ENCODE assay signal across 9 cellular contexts in the genomic region with DNA sequence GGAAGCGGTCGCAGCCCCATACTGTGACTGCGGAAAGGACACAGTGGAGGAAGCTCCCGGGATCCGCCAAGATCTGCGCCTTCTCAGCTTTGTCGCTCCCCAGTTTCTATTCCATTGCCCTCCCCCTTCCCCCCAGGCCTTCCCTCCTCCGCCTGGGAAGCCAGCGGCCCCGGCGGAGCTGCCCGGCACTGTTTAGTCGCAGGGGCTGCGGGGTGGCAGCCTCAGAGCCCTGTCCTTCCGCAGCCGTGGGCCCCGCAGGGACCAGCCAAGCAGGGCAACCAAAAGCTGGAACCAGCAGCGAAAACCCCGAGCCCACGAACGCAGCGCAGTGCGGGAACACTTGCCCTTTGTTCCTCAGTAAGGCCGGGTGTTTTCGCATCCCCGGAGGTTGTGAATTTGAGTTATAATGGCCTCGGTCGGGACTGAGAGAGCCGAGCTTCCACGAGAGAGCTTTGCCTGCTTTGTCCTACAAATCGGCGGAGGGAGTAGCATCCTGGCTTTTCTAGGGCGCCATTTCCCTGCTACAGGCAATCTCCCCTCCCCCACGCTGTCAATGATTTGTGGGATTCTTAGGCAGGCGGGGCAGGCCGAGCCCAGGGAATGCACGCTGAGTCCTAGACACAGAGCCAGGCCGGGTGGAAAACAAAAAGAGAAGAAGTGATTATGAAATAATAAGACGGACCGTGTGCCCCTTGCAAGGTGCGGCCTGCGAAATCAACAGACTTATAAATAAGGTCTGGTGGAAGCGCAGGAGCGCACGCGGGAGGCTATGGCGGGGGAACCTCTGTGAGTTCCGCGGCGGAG. TPM values are rescaled to one million over a fixed set of nuclear protein-coding genes. Genes with fewer than 3 reads are reported as not detected.
DNase-seq lines count a peak whose midpoint lies in the region; ATAC-seq, FAIRE-seq and TF ChIP-seq lines count a peak whose summit lies in the region.
"Had no signal": no experiment of that assay in that cellular context is flagged by ENCODE, and none has a peak within 500 bp of the region (broad histone marks: within the 10 kb centered on the region; RNA-seq: fewer than 3 reads in every experiment).

No MANE protein-coding gene starts in this region.

- H3K4me2 ChIP-seq in BLaER1 = no peak overlapping the region

- H3K4me3 ChIP-seq in BLaER1 = 0 out of 2 replicates have a peak overlapping the region, but pooled peaks have one; percentile 1
- H3K4me3 ChIP-seq in fibroblast of pulmonary artery (replicated peaks; ENCODE audit: low read depth, low read length) = peak overlapping the region; percentile 55

- no peak for FAIRE-seq in GM12891 (lab: Jason Lieb, UNC)

- peaks cover 86% of the 10 kb centered on the region for H3K27me3 ChIP-seq in BLaER1

- H3K27ac ChIP-seq in BLaER1 = no peak overlapping the region
- H3K27ac ChIP-seq: neutrophil had no signal

- peak in 1 of 4 experiments; percentile 10 for ATAC-seq in T-cell (replicated peaks in 1 of 4)
- ATAC-seq in naive B cell (ENCODE audit: low read depth in 2 of 2) = no peak
- ATAC-seq in GM21360 (IDR thresholded peaks at IDR 0.05; ENCODE audit: unreplicated experiment) = no peak

- H3K36me3 Mint-ChIP-seq in T-cell (no peaks in the 10 kb centered on the region), naive B cell (peaks cover 0 to 8% of the 10 kb centered on the region in 2 donors)

- H3K27ac Mint-ChIP-seq in T-cell (no peak overlapping the region), naive B cell (no peak overlapping the region)

- CTCF ChIA-PET in T-cell (lab: Charles Lee) = interaction anchor here in 1 of 2 donors (0.5 kb wide), 1 partner anchor 74 kb away, joined by 3 read pairs; a partner anchor contains a TSS

- peak overlapping the region; percentile 36 to 77 (median 47) for H3K4me3 Mint-ChIP-seq in T-cell
- peak overlapping the region; percentile 34 to 94 (median 82) for H3K4me3 Mint-ChIP-seq in naive B cell

- H3K4me1 ChIP-seq in BLaER1 = peaks cover 39% of the 10 kb centered on the region

- DNase-seq in LoVo (ENCODE audit: low spot score) (peak; percentile 90), T-cell (no peak), fibroblast of pulmonary artery (ENCODE audit: low read depth) (peak; percentile 72), naive B cell (no peak), GM12891 (ENCODE audit: insufficient read length, low spot score) (no peak)
- DNase-seq in activated effector memory CD4-positive, alpha-beta T cell treated with Interleukin-2 at 50 U/mL for 16 hours = no peak

- H3K27me3 Mint-ChIP-seq in T-cell (peaks cover 78 to 88% of the 10 kb centered on the region in 2 donors), naive B cell (peaks cover 59 to 97% (median 86%) of the 10 kb centered on the region in 3 donors)

- no peak overlapping the region for H3K9ac ChIP-seq in BLaER1

- H3K9me3 ChIP-seq in BLaER1 = no peaks in the 10 kb centered on the region
- H3K9me3 ChIP-seq: neutrophil had no signal

- no peak for TF ChIP-seq POLR2A in GM12891 (IDR thresholded peaks at IDR 0.05; ENCODE audit: low read depth, low read length)

- no peak for TF ChIP-seq CTCF in fibroblast of pulmonary artery (IDR thresholded peaks at IDR 0.05; ENCODE audit: low read length, missing control alignments)

- H3K9me3 Mint-ChIP-seq in T-cell (no peaks in the 10 kb centered on the region), naive B cell (peaks cover 0 to 3% (median 0%) of the 10 kb centered on the region in 7 donors)

- H4K20me1 ChIP-seq in BLaER1 = peaks cover 58% of the 10 kb centered on the region

- H3K4me1 Mint-ChIP-seq in T-cell (peaks cover 50 to 55% (median 51%) of the 10 kb centered on the region in 3 donors), naive B cell (peaks cover 40 to 55% (median 48%) of the 10 kb centered on the region in 3 donors)

- no peaks in the 10 kb centered on the region for H3K36me3 ChIP-seq in BLaER1
- H3K36me3 ChIP-seq: neutrophil had no signal

- POLR2A ChIA-PET in T-cell (lab: Charles Lee) = interaction anchor here in 1 of 2 donors (0.6 kb wide), 1 partner anchor 28 kb away, joined by 3 read pairs; no protein-coding TSS in a partner anchor

TF ChIP-seq in GM12891, 5 proteins besides CTCF, POLR2A, EP300 and RAD21:
- TF ChIP-seq POU2F2 (IDR thresholded peaks at IDR 0.05; ENCODE audit: low read depth, low read length) = no peak
- no peak for TF ChIP-seq SPI1 (IDR thresholded peaks at IDR 0.05; ENCODE audit: low read depth, low read length)
- no peak for TF ChIP-seq POLR2AphosphoS5 (IDR thresholded peaks at IDR 0.05; ENCODE audit: low read depth, low read length)
- no peak for TF ChIP-seq TAF1 (IDR thresholded peaks at IDR 0.05; ENCODE audit: low read depth, low read length)
- TF ChIP-seq PAX5 (IDR thresholded peaks at IDR 0.05; ENCODE audit: insufficient read depth, low read length, severe bottlenecking) = no peak

RNA-seq across cellular contexts. Expression of a gene that starts 4.0 kb away (rescaled TPM):
- 1 to 10 TPM in 2 of 5 donors, under 1 TPM in 2, not detected in 1; 0.46 to 1.2 (median 0.87) TPM for total RNA-seq in T-cell
- polyA plus RNA-seq in naive B cell (ENCODE audit: low read depth in 6 of 6) = under 1 TPM in 3 of 6 donors, not detected in 3; 0.15 to 0.83 (median 0.36) TPM
- polyA plus RNA-seq in GM12891 (2012; ENCODE audit: low read depth, missing spikeins) = 33.4 TPM

RNA-seq across cellular contexts. Expression of a gene that starts 27.3 kb away (rescaled TPM):
- total RNA-seq in T-cell = 10 to 100 TPM; 18.8 to 42.6 (median 33.6) TPM
- polyA plus RNA-seq in naive B cell (ENCODE audit: low read depth in 6 of 6) = 10 to 100 TPM; 37.9 to 63.0 (median 51.5) TPM
- 36.3 TPM for polyA plus RNA-seq in GM12891 (2012; ENCODE audit: low read depth, missing spikeins)

Comparison
In these comparisons a context has a peak if more than half of its experiments do, and no peak if none do; other contexts are left out.
1. DNase-seq: peak in LoVo (single experiment) and fibroblast of pulmonary artery (single experiment); none in T-cell (0 of 34), naive B cell (single experiment), activated effector memory CD4-positive, alpha-beta T cell treated with Interleukin-2 at 50 U/mL for 16 hours (single experiment) and GM12891 (single experiment).